ENCODE assay signal across 8 cellular contexts in the genomic region with DNA sequence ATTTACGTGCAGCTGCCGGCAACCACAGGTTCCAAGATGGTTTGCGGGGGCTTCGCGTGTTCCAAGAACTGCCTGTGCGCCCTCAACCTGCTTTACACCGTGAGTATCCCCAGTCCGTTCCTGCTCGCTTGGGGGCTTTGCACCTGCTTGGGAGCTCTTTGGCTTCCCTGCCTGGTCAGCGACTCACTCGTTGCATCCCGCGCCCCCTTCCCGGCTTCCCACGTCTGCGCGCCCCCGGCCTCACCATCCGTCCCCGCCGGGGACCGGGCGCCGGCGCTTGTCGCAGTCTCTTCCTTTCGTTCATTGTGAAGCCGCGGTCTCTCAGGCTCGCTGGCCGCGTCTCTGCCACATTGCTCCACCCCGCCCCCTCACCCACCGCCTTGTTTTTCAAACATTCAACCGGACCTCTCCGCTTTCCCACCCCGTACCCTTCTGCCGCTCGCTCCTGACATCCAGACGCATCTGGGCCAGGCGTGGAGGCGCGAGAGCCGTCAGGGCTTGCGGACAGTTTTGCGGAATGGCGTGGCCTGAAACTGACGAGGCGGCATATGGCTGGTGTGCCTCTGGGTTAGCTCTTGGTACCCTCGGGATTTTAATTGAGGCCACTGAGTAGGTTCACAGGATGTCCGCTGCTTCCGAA. TPM values are rescaled to one million over a fixed set of nuclear protein-coding genes. Genes with fewer than 3 reads are reported as not detected.
DNase-seq lines count a peak whose midpoint lies in the region; ATAC-seq, FAIRE-seq and TF ChIP-seq lines count a peak whose summit lies in the region.

No MANE protein-coding gene starts in this region.

- H3K9me3 ChIP-seq in muscle layer of duodenum (ENCODE audit: control insufficient read depth in 1 of 2, low read length in 2 of 2) = no peaks in the 10 kb centered on the region

- DNase-seq in BJ (ENCODE audit: low read depth) (no peak), WTC11 (ENCODE audit: low spot score) (peak; percentile 75), erythroblast (lab: John Stamatoyannopoulos, UW) (peak; percentile 71 to 78), H54 (ENCODE audit: insufficient read length, low spot score) (no peak), GM19239 (ENCODE audit: insufficient read length, low spot score) (no peak)

- peak overlapping the region; percentile 55 for H3K27ac Mint-ChIP-seq in WTC11

- H3K36me3 Mint-ChIP-seq in WTC11 = no peaks in the 10 kb centered on the region

- ATAC-seq in GM19023 (IDR thresholded peaks at IDR 0.05; ENCODE audit: unreplicated experiment) (peak; percentile 30), WTC11 (peak; percentile 36)

- H3K79me2 ChIP-seq in KMS-11 (ENCODE audit: insufficient read depth, low read depth) = no peaks in the 10 kb centered on the region

- peak overlapping the region; percentile 13; the same call in 1 of the 2 replicates for H3K9ac ChIP-seq in KMS-11

- TF ChIP-seq CTCF in BJ (IDR thresholded peaks at IDR 0.05; ENCODE audit: insufficient read depth, low read depth, low read length) = no peak
- TF ChIP-seq CTCF in KMS-11 (conservative IDR thresholded peaks at IDR 0.05; ENCODE audit: low read depth, low read length) = no peak
- TF ChIP-seq CTCF in WTC11 (IDR thresholded peaks at IDR 0.05) = no peak

- H4K20me1 ChIP-seq in KMS-11 (ENCODE audit: insufficient read depth) = no peaks in the 10 kb centered on the region

- no peaks in the 10 kb centered on the region for H3K9me3 Mint-ChIP-seq in WTC11

- H3K4me1 ChIP-seq in KMS-11 (ENCODE audit: low read depth, poor library complexity, severe bottlenecking) = peaks cover 6% of the 10 kb centered on the region
- H3K4me1 ChIP-seq in muscle layer of duodenum (ENCODE audit: control insufficient read depth in 1 of 2, insufficient read depth in 2 of 2, low read length in 2 of 2) = peaks cover 0 to 4% of the 10 kb centered on the region in 2 donors

- H3K4me2 ChIP-seq in KMS-11 = peak overlapping the region; percentile 44; the same call in 1 of the 2 replicates

- FAIRE-seq in H54 (lab: Jason Lieb, UNC) (no peak), GM19239 (lab: Jason Lieb, UNC) (no peak)

- POLR2A ChIA-PET in BJ (lab: Charles Lee) (no interaction called here), WTC11 (lab: Charles Lee) (no interaction called here)

- no peaks in the 10 kb centered on the region for H3K36me3 ChIP-seq in BJ (ENCODE audit: control insufficient read depth, insufficient read depth, low read length)
- H3K36me3 ChIP-seq in KMS-11 (ENCODE audit: insufficient read depth) = no peaks in the 10 kb centered on the region
- no peaks in the 10 kb centered on the region for H3K36me3 ChIP-seq in muscle layer of duodenum (ENCODE audit: control insufficient read depth in 1 of 2, insufficient read depth in 2 of 2, low read length in 2 of 2)

- CTCF ChIA-PET in BJ (lab: Yijun Ruan, JAX) = interaction anchor here (0.6 to 1.9 kb wide), 4 partner anchors 10 to 633 kb away, joined by 3 to 5 read pairs (median 3); no protein-coding TSS in a partner anchor
- CTCF ChIA-PET in WTC11 (lab: Charles Lee) = interaction anchor here (1.8 kb wide), 1 partner anchor 59 kb away, joined by 9 read pairs; no protein-coding TSS in a partner anchor

- H3K4me3 Mint-ChIP-seq in WTC11 = peak overlapping the region; percentile 87

- H2AFZ ChIP-seq in KMS-11 (ENCODE audit: low read depth) = peak overlapping the region; percentile 92

- TF ChIP-seq POLR2A in erythroblast (IDR thresholded peaks at IDR 0.05; ENCODE audit: low read length) (peak; percentile 37), H54 (IDR thresholded peaks at IDR 0.05; ENCODE audit: low read depth, low read length) (no peak)

- H3K4me3 ChIP-seq in BJ (ENCODE audit: low read depth, low read length) (peak overlapping the region; percentile 78), KMS-11 (IDR thresholded peaks at IDR 0.05; ENCODE audit: insufficient read depth, low read depth, low read length) (no peak overlapping the region), muscle layer of duodenum (ENCODE audit: low read depth in 1 of 2, low read length in 2 of 2) (peak overlapping the region; percentile 72 to 87)

- H3K4me1 Mint-ChIP-seq in WTC11 = peaks cover 33% of the 10 kb centered on the region

- H3K27me3 ChIP-seq in BJ (ENCODE audit: control insufficient read depth, insufficient read depth, low read length) (no peaks in the 10 kb centered on the region), KMS-11 (ENCODE audit: insufficient read depth, low read depth) (no peaks in the 10 kb centered on the region), muscle layer of duodenum (ENCODE audit: low read depth, low read length) (no peaks in the 10 kb centered on the region)

- 0 out of 2 replicates have a peak, but pooled peaks cover 8% of the 10 kb centered on the region for H3K27me3 Mint-ChIP-seq in WTC11 (ENCODE audit: low read depth)

- H3K27ac ChIP-seq in KMS-11 (no peak overlapping the region), muscle layer of duodenum (ENCODE audit: low read length) (no peak overlapping the region)

TF ChIP-seq in WTC11, 78 proteins besides CTCF, POLR2A, EP300 and RAD21:
- TF ChIP-seq MAX (CRISPR knock-in tag; IDR thresholded peaks at IDR 0.05) (peak; percentile 54; the same call in 1 of the 2 replicates), MYBL2 (CRISPR knock-in tag; IDR thresholded peaks at IDR 0.05) (no peak; the same call in 1 of the 2 replicates)
TF ChIP-seq in WTC11: peak in this region for 1.

RNA-seq across cellular contexts. Expression of gene TSPAN13, which starts 0.5 kb away (rescaled TPM):
- polyA plus RNA-seq in BJ (2011; rRNA removed) = 4.6 and 12.6 TPM in 2 replicates
- polyA minus RNA-seq in BJ (2011; rRNA and poly(A)+ RNA removed) = 3.7 and 3.8 TPM in 2 replicates
- 30.4 to 32.7 TPM (median 32.0 TPM) in 3 replicates for total RNA-seq in WTC11 (2021)

RNA-seq across cellular contexts. Expression of gene AGR2, which starts 50.7 kb away (rescaled TPM):
- polyA plus RNA-seq in BJ (2011; rRNA removed) = not detected in 2 replicates
- polyA minus RNA-seq in BJ (2011; rRNA and poly(A)+ RNA removed) = not detected in 2 replicates
- total RNA-seq in WTC11 (2021) = 0.32 to 1.6 TPM (median 1.4 TPM) in 3 replicates

Comparison
In these comparisons a context has a peak if more than half of its experiments do, and no peak if none do; other contexts are left out.
1. DNase-seq: peak in WTC11 (single experiment) and erythroblast (2 of 2); none in BJ (single experiment), H54 (single experiment) and GM19239 (single experiment).